In genomic region chr9:34010979-34011378, GRCh38 we compare ENCODE assay signal across 9 cellular contexts. TPM values are rescaled to one million over a fixed set of nuclear protein-coding genes. Genes with fewer than 3 reads are reported as not detected.
DNase-seq lines count a peak whose midpoint lies in the region; TF ChIP-seq lines count a peak whose summit lies in the region.
"Had no signal": no experiment of that assay in that cellular context is flagged by ENCODE, and none has a peak within 500 bp of the region (broad histone marks: within the 10 kb centered on the region; RNA-seq: fewer than 3 reads in every experiment).

No MANE protein-coding gene starts in this region.

- H3K9me3 Mint-ChIP-seq in activated T-helper 2 cell treated with anti-CD3 and anti-CD28 coated beads, Interferon-gamma antibody, Interleukin-2, Interleukin-4, amounts not matched to agents 10 μg/mL and 5 μg/mL and 100 μg/mL, durations not matched to agents 14 hours and 24 hours and 36 hours = no peaks in the 10 kb centered on the region
- H3K9me3 Mint-ChIP-seq: WTC11 had no signal

- H3K36me3 ChIP-seq in A673 (ENCODE audit: insufficient read depth, low read length, poor library complexity, severe bottlenecking) = peaks cover 7% of the 10 kb centered on the region
- H3K36me3 ChIP-seq in OCI-LY7 (ENCODE audit: insufficient read depth, low read length) = peaks cover 91% of the 10 kb centered on the region

- H2AFZ ChIP-seq in OCI-LY7 (ENCODE audit: low read length) = no peak overlapping the region

- no peaks in the 10 kb centered on the region for H3K9me3 ChIP-seq in A673 (ENCODE audit: low read depth, low read length, poor library complexity, severe bottlenecking)
- H3K9me3 ChIP-seq in OCI-LY7 (ENCODE audit: low read length) = no peaks in the 10 kb centered on the region

- no peak overlapping the region for H3K27ac Mint-ChIP-seq in activated T-helper 2 cell treated with anti-CD3 and anti-CD28 coated beads, Interferon-gamma antibody, Interleukin-2, Interleukin-4, amounts not matched to agents 10 μg/mL and 5 μg/mL and 100 μg/mL, durations not matched to agents 14 hours and 24 hours and 36 hours
- H3K27ac Mint-ChIP-seq: WTC11 had no signal

- POLR2A ChIA-PET in A673 (lab: Charles Lee; ENCODE audit: low non-redundant PET) (no interaction called here), OCI-LY7 (lab: Charles Lee) (interaction anchor here (0.5 kb wide), 1 partner anchor 35 kb away, joined by 4 read pairs; no protein-coding TSS in a partner anchor)

- peaks cover 23% of the 10 kb centered on the region; the same call in 1 of the 2 replicates for H3K79me2 ChIP-seq in OCI-LY7 (ENCODE audit: insufficient read depth, low read depth, low read length)

- peak; percentile 17 for DNase-seq in A673 (ENCODE audit: low spot score)
- DNase-seq in ELR (ENCODE audit: low read depth) = peak; percentile 48
- peak; percentile 64 for DNase-seq in OCI-LY7 (ENCODE audit: low spot score)
- DNase-seq in fibroblast of peridontal ligament (ENCODE audit: extremely low read depth) = peak; percentile 18
- DNase-seq in activated T-helper 2 cell treated with anti-CD3 and anti-CD28 coated beads, Interferon-gamma antibody, Interleukin-2, Interleukin-4, amounts not matched to agents 10 μg/mL and 5 μg/mL and 100 μg/mL, durations not matched to agents 14 hours and 24 hours and 36 hours (ENCODE audit: low spot score) = no peak
- DNase-seq in activated T-cell treated with anti-CD3 and anti-CD28 coated beads, Interleukin-2, amount 50 U/mL, for 48 hours = no peak
- no peak for DNase-seq in DMS153 (lab: John Stamatoyannopoulos, UW)
- DNase-seq in epidermal melanocyte (ENCODE audit: insufficient read length, low spot score) = no peak

- peak; percentile 46 for TF ChIP-seq CTCF in A673 (conservative IDR thresholded peaks at IDR 0.05; ENCODE audit: low read depth, low read length)
- TF ChIP-seq CTCF in OCI-LY7 (conservative IDR thresholded peaks at IDR 0.05; ENCODE audit: low read length) = peak; percentile 85

- CTCF ChIA-PET in A673 (lab: Charles Lee) = no interaction called here
- CTCF ChIA-PET in OCI-LY7 (lab: Charles Lee; ENCODE audit: unreplicated experiment) = no interaction called here

- no peaks in the 10 kb centered on the region for H3K27me3 Mint-ChIP-seq in activated T-helper 2 cell treated with anti-CD3 and anti-CD28 coated beads, Interferon-gamma antibody, Interleukin-2, Interleukin-4, amounts not matched to agents 10 μg/mL and 5 μg/mL and 100 μg/mL, durations not matched to agents 14 hours and 24 hours and 36 hours (ENCODE audit: low read depth)

- peaks cover 33% of the 10 kb centered on the region for H3K36me3 Mint-ChIP-seq in activated T-helper 2 cell treated with anti-CD3 and anti-CD28 coated beads, Interferon-gamma antibody, Interleukin-2, Interleukin-4, amounts not matched to agents 10 μg/mL and 5 μg/mL and 100 μg/mL, durations not matched to agents 14 hours and 24 hours and 36 hours (ENCODE audit: low read depth)

- no peak overlapping the region for H3K4me3 Mint-ChIP-seq in activated T-helper 2 cell treated with anti-CD3 and anti-CD28 coated beads, Interferon-gamma antibody, Interleukin-2, Interleukin-4, amounts not matched to agents 10 μg/mL and 5 μg/mL and 100 μg/mL, durations not matched to agents 14 hours and 24 hours and 36 hours (ENCODE audit: low read depth)
- H3K4me3 Mint-ChIP-seq: WTC11 had no signal

- H3K27me3 ChIP-seq in A673 (replicated peaks; ENCODE audit: insufficient read depth, low read depth, low read length, poor library complexity) = no peaks in the 10 kb centered on the region

- no peak overlapping the region for H3K27ac ChIP-seq in A673 (ENCODE audit: low read depth, low read length, poor library complexity, severe bottlenecking)
- no peak overlapping the region for H3K27ac ChIP-seq in OCI-LY7 (ENCODE audit: low read depth, low read length, poor library complexity, severe bottlenecking)

- no peaks in the 10 kb centered on the region for H3K9me2 ChIP-seq in OCI-LY7 (ENCODE audit: insufficient read depth, low read length)

- intact Hi-C loops in A673 (cut with micrococcal nuclease; ENCODE audit: unreplicated experiment) = no loop called here
- intact Hi-C loops in OCI-LY7 (cut with micrococcal nuclease; ENCODE audit: unreplicated experiment) = loop anchor here (2.0 to 10.0 kb wide), 3 partner anchors 64 to 241 kb away; no protein-coding TSS in a partner anchor
- intact Hi-C loops in activated T-helper 2 cell treated with anti-CD3 and anti-CD28 coated beads, Interferon-gamma antibody, Interleukin-2, Interleukin-4, amounts not matched to agents 10 μg/mL and 5 μg/mL and 100 μg/mL, durations not matched to agents 14 hours and 24 hours and 36 hours (cut with micrococcal nuclease) = loop anchor here (5.0 kb wide), 1 partner anchor 61 kb away; no protein-coding TSS in a partner anchor

- H4K20me1 ChIP-seq in OCI-LY7 (ENCODE audit: insufficient read depth, low read length) = no peaks in the 10 kb centered on the region; the same call in 1 of the 2 replicates

- no peak overlapping the region for H3K4me2 ChIP-seq in OCI-LY7 (ENCODE audit: low read length)

- H3K4me1 ChIP-seq in A673 (ENCODE audit: insufficient read depth, low read length, poor library complexity, severe bottlenecking) = no peaks in the 10 kb centered on the region
- H3K4me1 ChIP-seq in OCI-LY7 (ENCODE audit: insufficient read depth, low read length, poor library complexity, severe bottlenecking) = no peaks in the 10 kb centered on the region

- no peaks in the 10 kb centered on the region for H3K4me1 Mint-ChIP-seq in activated T-helper 2 cell treated with anti-CD3 and anti-CD28 coated beads, Interferon-gamma antibody, Interleukin-2, Interleukin-4, amounts not matched to agents 10 μg/mL and 5 μg/mL and 100 μg/mL, durations not matched to agents 14 hours and 24 hours and 36 hours (ENCODE audit: low read depth)
- H3K4me1 Mint-ChIP-seq: WTC11 had no signal

- H3K4me3 ChIP-seq in A673 (ENCODE audit: low read depth, low read length, poor library complexity, severe bottlenecking) (no peak overlapping the region), OCI-LY7 (ENCODE audit: low read depth, low read length, poor library complexity, severe bottlenecking) (no peak overlapping the region)

- BruUV-seq in A673 (replicated peaks; lab: Mats Ljungman, UMichigan) = no TSS peak
- no TSS peak for BruUV-seq in OCI-LY7 (replicated peaks; lab: Mats Ljungman, UMichigan)

RNA-seq across cellular contexts. Expression of gene UBAP2, which starts 37.7 kb away (rescaled TPM):
- 58.8 and 62.5 TPM in 2 replicates for total RNA-seq in A673 (2021)
- 19.0 and 28.5 TPM in 2 replicates for total RNA-seq in OCI-LY7 (2014; rRNA removed; shearing (Covaris generic))
- total RNA-seq in OCI-LY7 (2022) = 63.9 and 65.5 TPM in 2 replicates
- 52.8 and 54.8 TPM in 2 replicates for total RNA-seq in activated T-helper 2 cell treated with anti-CD3 and anti-CD28 coated beads, Interferon-gamma antibody, Interleukin-2, Interleukin-4, amounts not matched to agents 10 μg/mL and 5 μg/mL and 100 μg/mL, durations not matched to agents 14 hours and 24 hours and 36 hours

Comparison
In these comparisons a context has a peak if more than half of its experiments do, and no peak if none do; other contexts are left out.
1. DNase-seq: peak in A673 (single experiment), ELR (single experiment), OCI-LY7 (single experiment) and fibroblast of peridontal ligament (single experiment); none in activated T-helper 2 cell treated with anti-CD3 and anti-CD28 coated beads, Interferon-gamma antibody, Interleukin-2, Interleukin-4, amounts not matched to agents 10 μg/mL and 5 μg/mL and 100 μg/mL, durations not matched to agents 14 hours and 24 hours and 36 hours (single experiment), activated T-cell treated with anti-CD3 and anti-CD28 coated beads, Interleukin-2, amount 50 U/mL, for 48 hours (0 of 2), DMS153 (single experiment) and epidermal melanocyte (single experiment).